In the genomic region with DNA sequence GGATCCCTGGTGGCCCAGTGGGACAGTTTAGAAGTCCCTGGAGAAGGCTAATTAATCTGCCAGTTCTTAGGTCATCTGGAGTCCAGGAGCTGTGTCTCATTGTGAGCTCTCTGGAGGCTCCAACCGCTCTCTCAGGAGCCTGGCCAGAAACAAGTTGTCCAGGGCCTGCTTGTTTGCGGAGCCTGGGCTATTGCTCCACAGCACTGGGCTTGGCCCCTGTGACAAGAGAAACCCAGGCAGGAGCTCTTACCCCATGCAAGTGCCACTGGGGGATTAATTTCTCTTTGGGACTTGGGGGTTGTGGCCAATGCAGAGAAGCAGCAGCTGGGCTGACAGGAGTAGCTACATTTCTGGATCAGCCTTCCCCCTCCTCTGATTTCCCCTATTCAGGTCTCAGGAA, we compare ENCODE assay signal across 28 cellular contexts. TPM values are rescaled to one million over a fixed set of nuclear protein-coding genes. Genes with fewer than 3 reads are reported as not detected.
"Had no signal": no experiment of that assay in that cellular context is flagged by ENCODE, and none has a peak within 500 bp of the region (broad histone marks: within the 10 kb centered on the region; RNA-seq: fewer than 3 reads in every experiment).

No MANE protein-coding gene starts in this region.

- H3K27me3 ChIP-seq: tibial artery had no signal

- DNase-seq: activated CD4-positive, alpha-beta T cell treated with anti-CD3 and anti-CD28 coated beads, Interleukin-2, amount 50 U/mL, for 1 hour; activated CD4-positive, CD25-positive, alpha-beta regulatory T cell treated with anti-CD3 and anti-CD28 coated beads, Interleukin-2, amount 50 U/mL, for 72 hours; activated CD8-positive, alpha-beta memory T cell treated with anti-CD3 and anti-CD28 coated beads for 24 hours; activated CD8-positive, alpha-beta memory T cell treated with anti-CD3 and anti-CD28 coated beads, Interleukin-2, amount 50 U/mL, for 4 hours; activated naive CD4-positive, alpha-beta T cell; activated T-cell treated with anti-CD3 and anti-CD28 coated beads, Interleukin-2, amount 50 U/mL, for 24 hours; amniotic stem cell; dermis blood vessel endothelial cell; effector CD8-positive, alpha-beta T cell; head of caudate nucleus; lower lobe of right lung; mesendoderm; nephron progenitor cell; occipital lobe; posterior cingulate gyrus; retina; stimulated activated CD4-positive, alpha-beta T cell treated with anti-CD3 and anti-CD28 coated beads, Interleukin-1b, Interleukin-23, amount 100 ng/mL, for 48 hours; substantia nigra; T-helper 1 cell; tibial artery; WERI-Rb-1 had no signal

- H3K27ac ChIP-seq: lower lobe of right lung, WERI-Rb-1 had no signal

- FAIRE-seq: frontal cortex, islet of Langerhans, TTC549 had no signal

- ATAC-seq: lower lobe of right lung, mucosa of descending colon had no signal

- H3K36me3 ChIP-seq: lower lobe of right lung, tibial artery, WERI-Rb-1 had no signal

- H3K4me1 ChIP-seq: lower lobe of right lung had no signal

- H3K4me3 ChIP-seq: lower lobe of right lung, mucosa of descending colon, skin epidermis, tibial artery had no signal

- H3K9me3 ChIP-seq: lower lobe of right lung, mucosa of descending colon, tibial artery had no signal

RNA-seq across cellular contexts. Expression of gene TNP1, which starts 24.5 kb away (rescaled TPM):
- total RNA-seq: activated T-helper 2 cell treated with anti-CD3 and anti-CD28 coated beads, Interferon-gamma antibody, Interleukin-2, Interleukin-4, amounts not matched to agents 10 μg/mL and 5 μg/mL and 100 μg/mL, durations not matched to agents 14 hours and 24 hours and 36 hours; dermis blood vessel endothelial cell; frontal cortex; lower lobe of right lung; mucosa of descending colon; occipital lobe; ureter had no signal
